In genomic region chr5:6711409-6712135, GRCh38 we compare ENCODE assay signal across 8 cellular contexts. TPM values are rescaled to one million over a fixed set of nuclear protein-coding genes. Genes with fewer than 3 reads are reported as not detected.
DNase-seq lines count a peak whose midpoint lies in the region; ATAC-seq lines count a peak whose summit lies in the region.

No MANE protein-coding gene starts in this region.

- H3K27me3 ChIP-seq in CD4-positive, CD25-positive, alpha-beta regulatory T cell (ENCODE audit: control insufficient read depth, insufficient read depth, low read length), result no peaks in the 10 kb centered on the region

- H3K27me3 Mint-ChIP-seq in CD4-positive, CD25-positive, alpha-beta regulatory T cell, result peaks cover 6% of the 10 kb centered on the region
- H3K27me3 Mint-ChIP-seq in central memory CD8-positive, alpha-beta T cell, result no peaks in the 10 kb centered on the region
- peaks cover 0 to 8% of the 10 kb centered on the region in 2 donors for H3K27me3 Mint-ChIP-seq in natural killer cell treated with Interleukin-12 subunit alpha and Interleukin-12 subunit beta and Interleukin-15 and Interleukin-18, amount 100 ng/mL, for 72 hours

- H3K36me3 ChIP-seq in CD4-positive, CD25-positive, alpha-beta regulatory T cell (ENCODE audit: control insufficient read depth, insufficient read depth, low read length), result no peaks in the 10 kb centered on the region

- no peaks in the 10 kb centered on the region for H3K36me3 Mint-ChIP-seq in CD4-positive, CD25-positive, alpha-beta regulatory T cell
- peaks cover 15% of the 10 kb centered on the region for H3K36me3 Mint-ChIP-seq in central memory CD8-positive, alpha-beta T cell (ENCODE audit: insufficient read depth)
- no peaks in the 10 kb centered on the region for H3K36me3 Mint-ChIP-seq in natural killer cell treated with Interleukin-12 subunit alpha and Interleukin-12 subunit beta and Interleukin-15 and Interleukin-18, amount 100 ng/mL, for 72 hours

- peak overlapping the region; percentile 88 to 92 (median 90) for H3K4me3 Mint-ChIP-seq in CD4-positive, CD25-positive, alpha-beta regulatory T cell
- peak overlapping the region; percentile 80 for H3K4me3 Mint-ChIP-seq in central memory CD8-positive, alpha-beta T cell
- peak overlapping the region; percentile 82 for H3K4me3 Mint-ChIP-seq in natural killer cell treated with Interleukin-12 subunit alpha and Interleukin-12 subunit beta and Interleukin-15 and Interleukin-18, amount 100 ng/mL, for 72 hours

- peaks cover 26% of the 10 kb centered on the region for H3K4me1 ChIP-seq in CD4-positive, CD25-positive, alpha-beta regulatory T cell (ENCODE audit: control insufficient read depth, insufficient read depth, low read length, poor library complexity, severe bottlenecking)

- peaks cover 0 to 23% (median 11%) of the 10 kb centered on the region in 4 donors for H3K4me1 Mint-ChIP-seq in CD4-positive, CD25-positive, alpha-beta regulatory T cell
- peaks cover 26% of the 10 kb centered on the region for H3K4me1 Mint-ChIP-seq in central memory CD8-positive, alpha-beta T cell
- peaks cover 27 to 28% of the 10 kb centered on the region in 2 donors for H3K4me1 Mint-ChIP-seq in natural killer cell treated with Interleukin-12 subunit alpha and Interleukin-12 subunit beta and Interleukin-15 and Interleukin-18, amount 100 ng/mL, for 72 hours (ENCODE audit: low read depth in 2 of 2)

- H3K4me3 ChIP-seq in CD4-positive, CD25-positive, alpha-beta regulatory T cell (ENCODE audit: low read depth, low read length), result peak overlapping the region; percentile 70

- H3K9me3 Mint-ChIP-seq in CD4-positive, CD25-positive, alpha-beta regulatory T cell, result peaks cover 0 to 5% (median 0%) of the 10 kb centered on the region in 7 donors
- H3K9me3 Mint-ChIP-seq in central memory CD8-positive, alpha-beta T cell, result no peaks in the 10 kb centered on the region
- no peaks in the 10 kb centered on the region for H3K9me3 Mint-ChIP-seq in natural killer cell treated with Interleukin-12 subunit alpha and Interleukin-12 subunit beta and Interleukin-15 and Interleukin-18, amount 100 ng/mL, for 72 hours

- H3K9me3 ChIP-seq in CD4-positive, CD25-positive, alpha-beta regulatory T cell (ENCODE audit: control insufficient read depth in 2 of 2, low read length in 2 of 2), result no peaks in the 10 kb centered on the region

- H3K27ac Mint-ChIP-seq in CD4-positive, CD25-positive, alpha-beta regulatory T cell, result peak overlapping the region; percentile 80 to 95 (median 90)
- peak overlapping the region; percentile 67 for H3K27ac Mint-ChIP-seq in central memory CD8-positive, alpha-beta T cell (ENCODE audit: low read depth)
- peak overlapping the region; percentile 87 to 89 for H3K27ac Mint-ChIP-seq in natural killer cell treated with Interleukin-12 subunit alpha and Interleukin-12 subunit beta and Interleukin-15 and Interleukin-18, amount 100 ng/mL, for 72 hours

- H3K27ac ChIP-seq in CD4-positive, CD25-positive, alpha-beta regulatory T cell (ENCODE audit: insufficient read depth, low read length, poor library complexity, severe bottlenecking), result no peak overlapping the region

- no peak for DNase-seq in CD4-positive, CD25-positive, alpha-beta regulatory T cell
- DNase-seq in HS-5 (ENCODE audit: low read depth) (peak; percentile 78), SHP77 treated with DMSO at 0.1 percent for 48 hours (lab: John Stamatoyannopoulos, UW) (no peak), cerebellar cortex (ENCODE audit: low spot score) (no peak), NCI-H345 (lab: John Stamatoyannopoulos, UW) (no peak)
- DNase-seq in central memory CD8-positive, alpha-beta T cell (ENCODE audit: low spot score in 2 of 2), result no peak
- no peak for DNase-seq in natural killer cell treated with Interleukin-12 subunit alpha and Interleukin-12 subunit beta and Interleukin-15 and Interleukin-18, amount 100 ng/mL, for 72 hours (ENCODE audit: low spot score)

- no peak for ATAC-seq in CD4-positive, CD25-positive, alpha-beta regulatory T cell (ENCODE audit: low read depth in 2 of 2)
- ATAC-seq in central memory CD8-positive, alpha-beta T cell (replicated peaks; ENCODE audit: extremely low read depth, poor library complexity, severe bottlenecking), result no peak
- ATAC-seq in natural killer cell treated with Interleukin-12 subunit alpha and Interleukin-12 subunit beta and Interleukin-15 and Interleukin-18, amount 100 ng/mL, for 72 hours, result no peak
- ATAC-seq in HG03457 (IDR thresholded peaks at IDR 0.05; ENCODE audit: unreplicated experiment), result no peak

RNA-seq across cellular contexts. Expression of gene TENT4A, which starts 1.7 kb away (rescaled TPM):
- 66.5 TPM for total RNA-seq in CD4-positive, CD25-positive, alpha-beta regulatory T cell
- polyA plus RNA-seq in CD4-positive, CD25-positive, alpha-beta regulatory T cell, result 1 to 10 TPM in 2 of 4 donors, under 1 TPM in 2; 0.74 to 3.2 (median 1.0) TPM
- total RNA-seq in natural killer cell treated with Interleukin-12 subunit alpha and Interleukin-12 subunit beta and Interleukin-15 and Interleukin-18, amount 100 ng/mL, for 72 hours, result 10 to 100 TPM; 37.8 to 69.9 TPM
